Comparison of ENCODE assay signal across 27 cellular contexts in the genomic region with DNA sequence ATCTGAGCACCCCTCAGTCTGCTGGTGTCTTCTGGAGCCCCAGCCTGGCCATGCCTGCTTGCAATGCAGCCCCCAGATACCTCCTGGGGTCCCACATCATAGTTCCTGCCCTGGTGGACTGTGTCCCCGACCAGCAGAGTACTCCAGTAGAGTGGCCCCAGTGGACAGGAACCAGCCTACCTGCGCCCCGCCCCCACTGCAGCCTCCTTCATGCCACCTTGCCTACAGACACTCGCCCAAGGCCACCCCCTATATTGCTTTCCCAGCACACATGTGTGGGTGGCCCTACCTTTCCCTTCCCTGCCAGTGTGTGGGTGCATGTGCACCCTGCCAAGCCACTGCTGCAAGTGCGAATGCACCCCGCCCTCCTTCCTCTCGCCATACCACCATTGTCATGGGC.
"Had no signal": no experiment of that assay in that cellular context is flagged by ENCODE, and none has a peak within 500 bp of the region (broad histone marks: within the 10 kb centered on the region; RNA-seq: fewer than 3 reads in every experiment).

No MANE protein-coding gene starts in this region.

- H3K36me3 ChIP-seq: esophagus muscularis mucosa, gastrocnemius medialis had no signal

- H3K9me3 Mint-ChIP-seq: activated CD8-positive, alpha-beta T cell treated with anti-CD3 and anti-CD28 coated beads for 36 hours; activated T-cell treated with anti-CD3 and anti-CD28 coated beads, Interleukin-2, amount 50 U/mL, for 4 hours; activated T-helper 17 cell treated with anti-CD3 and anti-CD28 coated beads, Interleukin-2, amount 50 U/mL, for 72 hours; effector memory CD8-positive, alpha-beta T cell had no signal

- H3K4me1 ChIP-seq: gastrocnemius medialis had no signal

- DNase-seq: activated CD4-positive, alpha-beta T cell treated with anti-CD3 and anti-CD28 coated beads for 4 hours; activated CD4-positive, alpha-beta T cell treated with anti-CD3 and anti-CD28 coated beads, Interleukin-2, amount 10 ng/mL, durations not matched to agents 7 days and 5 days; activated CD4-positive, alpha-beta T cell treated with anti-CD3 and anti-CD28 coated beads, Interleukin-2, amount 50 U/mL, for 48 hours; activated CD4-positive, CD25-positive, alpha-beta regulatory T cell; activated CD4-positive, CD25-positive, alpha-beta regulatory T cell treated with anti-CD3 and anti-CD28 coated beads, Interleukin-2, amount 50 U/mL, for 72 hours; activated CD8-positive, alpha-beta memory T cell treated with anti-CD3 and anti-CD28 coated beads for 24 hours; activated CD8-positive, alpha-beta T cell treated with anti-CD3 and anti-CD28 coated beads for 36 hours; activated effector memory CD4-positive, alpha-beta T cell treated with Interleukin-2 at 50 U/mL for 16 hours; activated gamma-delta T cell treated with Interleukin-2 at 50 U/mL for 16 hours; activated naive CD4-positive, alpha-beta T cell treated with anti-CD3 and anti-CD28 coated beads, Interleukin-2, amount 50 U/mL, for 16 hours; activated naive CD4-positive, alpha-beta T cell treated with Interleukin-2 at 50 U/mL for 16 hours; activated T-cell treated with anti-CD3 and anti-CD28 coated beads, Interleukin-2, amount 50 U/mL, for 4 hours; amniotic stem cell; body of pancreas; cortex of kidney; dermis blood vessel endothelial cell; effector CD4-positive, alpha-beta T cell; effector memory CD8-positive, alpha-beta T cell; erythroblast; foreskin keratinocyte; gastrocnemius medialis; glutamatergic neuron; T-helper 2 cell had no signal

- H3K27me3 ChIP-seq: body of pancreas, esophagus muscularis mucosa, foreskin keratinocyte, gastrocnemius medialis had no signal

- H3K9me3 ChIP-seq: body of pancreas, esophagus muscularis mucosa had no signal

- H3K27ac Mint-ChIP-seq: activated CD4-positive, alpha-beta T cell treated with anti-CD3 and anti-CD28 coated beads, Interleukin-2, amount 10 ng/mL, durations not matched to agents 7 days and 5 days; activated CD8-positive, alpha-beta T cell treated with anti-CD3 and anti-CD28 coated beads for 36 hours; activated naive CD8-positive, alpha-beta T cell; activated T-helper 17 cell treated with anti-CD3 and anti-CD28 coated beads, Interleukin-2, amount 50 U/mL, for 72 hours; effector memory CD8-positive, alpha-beta T cell had no signal

- ATAC-seq: activated CD8-positive, alpha-beta T cell treated with anti-CD3 and anti-CD28 coated beads for 36 hours; activated T-cell treated with anti-CD3 and anti-CD28 coated beads, Interleukin-2, amount 50 U/mL, for 4 hours; activated T-helper 17 cell treated with anti-CD3 and anti-CD28 coated beads, Interleukin-2, amount 50 U/mL, for 72 hours; body of pancreas; effector memory CD8-positive, alpha-beta T cell; foreskin keratinocyte; gastrocnemius medialis had no signal

- H3K4me1 Mint-ChIP-seq: activated CD4-positive, alpha-beta T cell treated with anti-CD3 and anti-CD28 coated beads, Interleukin-2, amount 10 ng/mL, durations not matched to agents 7 days and 5 days; activated T-helper 17 cell treated with anti-CD3 and anti-CD28 coated beads, Interleukin-2, amount 50 U/mL, for 72 hours had no signal

- H3K27ac ChIP-seq: body of pancreas, esophagus muscularis mucosa, foreskin keratinocyte, gastrocnemius medialis had no signal

- FAIRE-seq: colon had no signal

- H3K4me3 Mint-ChIP-seq: activated CD4-positive, alpha-beta T cell treated with anti-CD3 and anti-CD28 coated beads, Interleukin-2, amount 10 ng/mL, durations not matched to agents 7 days and 5 days; activated CD8-positive, alpha-beta T cell treated with anti-CD3 and anti-CD28 coated beads for 36 hours; activated naive CD8-positive, alpha-beta T cell; activated T-cell treated with anti-CD3 and anti-CD28 coated beads, Interleukin-2, amount 50 U/mL, for 4 hours; activated T-helper 17 cell treated with anti-CD3 and anti-CD28 coated beads, Interleukin-2, amount 50 U/mL, for 72 hours; effector memory CD8-positive, alpha-beta T cell had no signal

- H3K4me3 ChIP-seq: body of pancreas, esophagus muscularis mucosa, gastrocnemius medialis had no signal

- H3K36me3 Mint-ChIP-seq: activated naive CD8-positive, alpha-beta T cell had no signal
